8 cellular contexts compared by ENCODE assay signal in genomic region chr10:6145414-6145978, GRCh38. TPM values are rescaled to one million over a fixed set of nuclear protein-coding genes. Genes with fewer than 3 reads are reported as not detected.
A peak's percentile ranks its signal among the peaks of the same experiment; 100 is the strongest.
DNase-seq lines count a peak whose midpoint lies in the region; ATAC-seq and TF ChIP-seq lines count a peak whose summit lies in the region.

No MANE protein-coding gene starts in this region.

- H3K27ac ChIP-seq in IMR-90 (ENCODE audit: insufficient read depth, low read length) = peak overlapping the region; percentile 93

- peak overlapping the region; percentile 82 for H3K4ac ChIP-seq in IMR-90 (ENCODE audit: low read depth, low read length)

- no peak overlapping the region for H3K56ac ChIP-seq in IMR-90 (ENCODE audit: extremely low read depth, insufficient read depth, low read length)

- H3K4me3 ChIP-seq in AG10803 (ENCODE audit: low read length) (peak overlapping the region; percentile 65), IMR-90 (ENCODE audit: insufficient read depth, low read depth, low read length) (peak overlapping the region; percentile 75), cardiac fibroblast (replicated peaks in 1 of 2; ENCODE audit: low read depth in 2 of 2, low read length in 2 of 2) (peak overlapping the region; percentile 72 to 79), mucosa of descending colon (peak overlapping the region; percentile 39)

- no peaks in the 10 kb centered on the region for H3K27me3 ChIP-seq in IMR-90 (ENCODE audit: control insufficient read depth, insufficient read depth, low read length)

- peak overlapping the region; percentile 80 for H2BK5ac ChIP-seq in IMR-90 (ENCODE audit: low read depth, low read length, poor library complexity, severe bottlenecking)

- no peak for TF ChIP-seq CTCF in AG10803 (conservative IDR thresholded peaks at IDR 0.05; ENCODE audit: low read length)
- TF ChIP-seq CTCF in IMR-90 (conservative IDR thresholded peaks at IDR 0.05; ENCODE audit: low read depth, low read length) = no peak
- no peak for TF ChIP-seq CTCF in cardiac fibroblast (IDR thresholded peaks at IDR 0.05; ENCODE audit: low read depth, low read length)
- TF ChIP-seq CTCF in mucosa of descending colon (IDR thresholded peaks at IDR 0.05) = no peak

- peak overlapping the region; percentile 0 to 70; a peak in 2 of 4 replicates for H4K8ac ChIP-seq in IMR-90 (ENCODE audit: low read depth in 2 of 2, low read length in 2 of 2)

- peak; percentile 5 for ATAC-seq in IMR-90 (ENCODE audit: low read depth)
- ATAC-seq in mucosa of descending colon = peak; percentile 4
- ATAC-seq in HG02588 (IDR thresholded peaks at IDR 0.05; ENCODE audit: unreplicated experiment) = no peak

- H2AK9ac ChIP-seq in IMR-90 (replicated peaks; ENCODE audit: low read depth, low read length, poor library complexity) = peak overlapping the region; percentile 95

- no peak for TF ChIP-seq RAD21 in IMR-90 (IDR thresholded peaks at IDR 0.05; ENCODE audit: low read length)

- no peak overlapping the region for H2BK15ac ChIP-seq in IMR-90 (ENCODE audit: low read depth, low read length)

- no peak overlapping the region for H4K5ac ChIP-seq in IMR-90 (ENCODE audit: low read depth, low read length)

- peaks cover 25% of the 10 kb centered on the region for H3K9me1 ChIP-seq in IMR-90 (ENCODE audit: insufficient read depth, low read length)

- H3K14ac ChIP-seq in IMR-90 (replicated peaks; ENCODE audit: low read depth, low read length) = no peak overlapping the region

- peak overlapping the region; percentile 74; the same call in 1 of the 2 replicates for H2AK5ac ChIP-seq in IMR-90 (ENCODE audit: low read depth, low read length)

- CTCF ChIA-PET in IMR-90 (lab: Yijun Ruan, JAX) = interaction anchor here (1.2 kb wide), 1 partner anchor 59 kb away, joined by 3 read pairs; no protein-coding TSS in a partner anchor

- H4K91ac ChIP-seq in IMR-90 (ENCODE audit: insufficient read depth, low read depth, low read length) = no peak overlapping the region; the same call in 1 of the 2 replicates

- peaks cover 9 to 70% of the 10 kb centered on the region in 2 experiments for H3K79me1 ChIP-seq in IMR-90 (ENCODE audit: low read depth in 1 of 2, low read length in 2 of 2)

- no peaks in the 10 kb centered on the region for H3K9me3 ChIP-seq in IMR-90 (ENCODE audit: control insufficient read depth, insufficient read depth, low read length)
- H3K9me3 ChIP-seq in mucosa of descending colon = no peaks in the 10 kb centered on the region

- peak overlapping the region; percentile 79 for H3K23ac ChIP-seq in IMR-90 (ENCODE audit: low read depth, low read length)

- in situ Hi-C loops in IMR-90 (cut with MboI; ENCODE audit: low sequenced_read_pairs) = loop anchor here (25.0 kb wide), 1 partner anchor 617 kb away; no protein-coding TSS in a partner anchor

- H3K9ac ChIP-seq in IMR-90 (ENCODE audit: low read depth, low read length) = peak overlapping the region; percentile 98

- WGBS in IMR-90 (ENCODE audit: extremely low coverage in 2 of 2, insufficient read length in 1 of 2), 2 experiments = 1% methylated on average over 19 of the region's 44 CpGs; no CpG with 5 or more reads in 1 of the 2 experiments

- dilution Hi-C loops in IMR-90 (cut with HindIII; ENCODE audit: low sequenced_read_pairs, unreplicated experiment) = no loop called here

- H3K36me3 ChIP-seq in IMR-90 (ENCODE audit: control insufficient read depth, insufficient read depth, low read length) (peaks cover 9% of the 10 kb centered on the region), mucosa of descending colon (ENCODE audit: low read depth) (no peaks in the 10 kb centered on the region)

- H3K4me2 ChIP-seq in IMR-90 (ENCODE audit: low read depth, low read length) = peak overlapping the region; percentile 94

- BruUV-seq in IMR-90 (replicated peaks; lab: Mats Ljungman, UMichigan) = no TSS peak

- H4K20me1 ChIP-seq in IMR-90 (ENCODE audit: insufficient read depth, low read length) = peaks cover 33% of the 10 kb centered on the region

- no peak overlapping the region for H2BK20ac ChIP-seq in IMR-90 (ENCODE audit: low read depth, low read length)

- H2AFZ ChIP-seq in IMR-90 (replicated peaks; ENCODE audit: low read length, poor library complexity) = peak overlapping the region; percentile 87

- DNase-seq in AG10803 (ENCODE audit: low read depth) = no peak
- no peak for DNase-seq in IMR-90
- no peak for DNase-seq in cardiac fibroblast (ENCODE audit: low read depth in 2 of 2)
- peak in 2 of 3 donors; percentile 54 to 62 for DNase-seq in mucosa of descending colon
- no peak for DNase-seq in cerebellar nuclear complex (lab: John Stamatoyannopoulos, UW)
- no peak for DNase-seq in anterior cingulate cortex (lab: John Stamatoyannopoulos, UW)
- DNase-seq in SKM-1 (lab: John Stamatoyannopoulos, UW; ENCODE audit: unreplicated experiment) = no peak

- no peak for TF ChIP-seq POLR2A in IMR-90 (IDR thresholded peaks at IDR 0.05; ENCODE audit: low read depth, low read length)

- H3K18ac ChIP-seq in IMR-90 (ENCODE audit: low read depth, low read length) = no peak overlapping the region

- POLR2A ChIA-PET in IMR-90 (lab: Charles Lee; ENCODE audit: unreplicated experiment) = no interaction called here

- intact Hi-C loops in IMR-90 (cut with micrococcal nuclease) = no loop called here
- intact Hi-C loops in mucosa of descending colon (cut with DNase I, micrococcal nuclease) = no loop called here

- H3K4me1 ChIP-seq in IMR-90 (ENCODE audit: control insufficient read depth, insufficient read depth, low read length) = peaks cover 21% of the 10 kb centered on the region
- H3K4me1 ChIP-seq in mucosa of descending colon (ENCODE audit: low read depth) = peaks cover 14% of the 10 kb centered on the region

- peak overlapping the region; percentile 63 for H2BK120ac ChIP-seq in IMR-90 (ENCODE audit: low read depth, low read length)

TF ChIP-seq in IMR-90, 13 proteins besides CTCF, POLR2A, EP300 and RAD21:
- TF ChIP-seq RCOR1 (IDR thresholded peaks at IDR 0.05; ENCODE audit: insufficient replicate concordance, low read length) (no peak), SMC3 (IDR thresholded peaks at IDR 0.05; ENCODE audit: low read depth, low read length) (no peak), CHD1 (IDR thresholded peaks at IDR 0.05; ENCODE audit: low read depth, low read length) (no peak), CEBPB (IDR thresholded peaks at IDR 0.05; ENCODE audit: low read depth, low read length) (no peak), FOS (IDR thresholded peaks at IDR 0.05; ENCODE audit: low read depth, low read length) (no peak), MXI1 (IDR thresholded peaks at IDR 0.05; ENCODE audit: borderline replicate concordance, low read depth, low read length) (no peak), BHLHE40 (IDR thresholded peaks at IDR 0.05; ENCODE audit: low read depth, low read length) (no peak), MAZ (IDR thresholded peaks at IDR 0.05; ENCODE audit: borderline replicate concordance, low read depth, low read length) (no peak), ELK1 (IDR thresholded peaks at IDR 0.05; ENCODE audit: borderline replicate concordance, low read depth, low read length) (no peak), USF2 (IDR thresholded peaks at IDR 0.05; ENCODE audit: low read depth, low read length) (no peak; the same call in none of the 2 replicates), RFX5 (IDR thresholded peaks at IDR 0.05; ENCODE audit: low read depth, low read length) (no peak), MAFK (IDR thresholded peaks at IDR 0.05; ENCODE audit: low read depth, low read length) (no peak), NFE2L2 (IDR thresholded peaks at IDR 0.05; ENCODE audit: low read depth, low read length) (no peak)
TF ChIP-seq in IMR-90: peak in this region for 0.

RNA-seq across cellular contexts. Expression of gene RBM17, which starts 56.7 kb away (rescaled TPM):
- total RNA-seq in IMR-90 (2012; rRNA removed) (24.6 and 35.6 TPM in 2 replicates), mucosa of descending colon (100 to 1,000 TPM in 1 of 3 donors, 10 to 100 TPM in 2; 87.4 to 100 (median 90.8) TPM)
- 42.9 and 56.7 TPM in 2 replicates for polyA plus RNA-seq in IMR-90 (2012; rRNA removed)
- 9.1 and 9.6 TPM in 2 replicates for polyA plus RNA-seq in IMR-90 (2012; cell fraction: cytosol; rRNA removed)
- polyA plus RNA-seq in IMR-90 (2012; cell fraction: nucleus; rRNA removed; ENCODE audit: low replicate concordance) = 38.8 and 95.6 TPM in 2 replicates

RNA-seq across cellular contexts. Expression of gene PFKFB3, which starts 57.2 kb away (rescaled TPM):
- total RNA-seq in IMR-90 (2012; rRNA removed) (26.9 and 34.1 TPM in 2 replicates), mucosa of descending colon (10 to 100 TPM; 19.3 to 39.0 (median 21.7) TPM)
- 45.5 and 51.3 TPM in 2 replicates for polyA plus RNA-seq in IMR-90 (2012; rRNA removed)
- 35.6 and 39.8 TPM in 2 replicates for polyA plus RNA-seq in IMR-90 (2012; cell fraction: cytosol; rRNA removed)
- 86.2 and 130 TPM in 2 replicates for polyA plus RNA-seq in IMR-90 (2012; cell fraction: nucleus; rRNA removed; ENCODE audit: low replicate concordance)

Comparison
In these comparisons a context has a peak if more than half of its experiments do, and no peak if none do; other contexts are left out.
1. DNase-seq: peak in mucosa of descending colon (2 of 3); none in AG10803 (single experiment), IMR-90 (single experiment), cardiac fibroblast (0 of 2), cerebellar nuclear complex (0 of 2), anterior cingulate cortex (0 of 58) and SKM-1 (single experiment).
2. Peak in every context shown above with its lines, with median percentiles within 50 percentile points of each other: H3K4me3 ChIP-seq.